Comparison of ENCODE assay signal across 12 cellular contexts in genomic region chr3:149555941-149556340, GRCh38.
DNase-seq lines count a peak whose midpoint lies in the region; ATAC-seq and TF ChIP-seq lines count a peak whose summit lies in the region.
"Had no signal": no experiment of that assay in that cellular context is flagged by ENCODE, and none has a peak within 500 bp of the region (broad histone marks: within the 10 kb centered on the region; RNA-seq: fewer than 3 reads in every experiment).

No MANE protein-coding gene starts in this region.

- H3K4me3 ChIP-seq in breast epithelium (no peak overlapping the region), iPS-15b (ENCODE audit: low read depth, low read length) (no peak overlapping the region), subcutaneous abdominal adipose tissue (ENCODE audit: low read depth in 1 of 5, low read length in 5 of 5) (no peak overlapping the region)
- H3K4me3 ChIP-seq: ovary had no signal

- peak overlapping the region; percentile 77; the same call in 1 of the 2 replicates for H3K4me3 Mint-ChIP-seq in HFFc6
- H3K4me3 Mint-ChIP-seq in activated T-cell treated with anti-CD3 and anti-CD28 coated beads, Interleukin-2, amount 50 U/mL, for 24 hours, result no peak overlapping the region

- H3K27me3 Mint-ChIP-seq in HFFc6 (ENCODE audit: insufficient read depth), result peaks cover 1% of the 10 kb centered on the region; the same call in 1 of the 2 replicates
- H3K27me3 Mint-ChIP-seq in activated T-cell treated with anti-CD3 and anti-CD28 coated beads, Interleukin-2, amount 50 U/mL, for 24 hours, result peaks cover 8% of the 10 kb centered on the region

- intact Hi-C loops in breast epithelium (cut with DNase I; ENCODE audit: low total_unique reads), result no loop called here

- H3K27ac ChIP-seq in breast epithelium (peak overlapping the region; percentile 89 to 90), subcutaneous abdominal adipose tissue (ENCODE audit: low read depth, low read length) (peak overlapping the region; percentile 76)

- H3K4me1 ChIP-seq in breast epithelium (peaks cover 0 to 24% of the 10 kb centered on the region in 2 donors), iPS-15b (ENCODE audit: control insufficient read depth, insufficient read depth, low read length) (peaks cover 8% of the 10 kb centered on the region), subcutaneous abdominal adipose tissue (ENCODE audit: control insufficient read depth in 5 of 5, insufficient read depth in 5 of 5, low read length in 5 of 5) (peaks cover 13 to 42% (median 34%) of the 10 kb centered on the region in 5 donors)

- H3K4me1 Mint-ChIP-seq in HFFc6 (ENCODE audit: low read depth), result peaks cover 50% of the 10 kb centered on the region
- H3K4me1 Mint-ChIP-seq in activated T-cell treated with anti-CD3 and anti-CD28 coated beads, Interleukin-2, amount 50 U/mL, for 24 hours (ENCODE audit: low read depth), result peaks cover 6% of the 10 kb centered on the region

- ATAC-seq in GM19328 (IDR thresholded peaks at IDR 0.05; ENCODE audit: unreplicated experiment), result no peak

- H3K27me3 ChIP-seq in breast epithelium, result no peaks in the 10 kb centered on the region
- no peaks in the 10 kb centered on the region for H3K27me3 ChIP-seq in iPS-15b (ENCODE audit: control insufficient read depth, insufficient read depth, low read length)
- H3K27me3 ChIP-seq in subcutaneous abdominal adipose tissue (ENCODE audit: control insufficient read depth in 5 of 5, insufficient read depth in 4 of 5, low read length in 5 of 5), result no peaks in the 10 kb centered on the region
- H3K27me3 ChIP-seq: ovary had no signal

- peak overlapping the region; percentile 91 for H3K27ac Mint-ChIP-seq in HFFc6
- H3K27ac Mint-ChIP-seq in activated T-cell treated with anti-CD3 and anti-CD28 coated beads, Interleukin-2, amount 50 U/mL, for 24 hours, result no peak overlapping the region

- no peak for TF ChIP-seq POLR2A in breast epithelium (IDR thresholded peaks at IDR 0.05)

- H3K36me3 Mint-ChIP-seq in HFFc6 (ENCODE audit: low read depth), result no peaks in the 10 kb centered on the region
- H3K36me3 Mint-ChIP-seq in activated T-cell treated with anti-CD3 and anti-CD28 coated beads, Interleukin-2, amount 50 U/mL, for 24 hours (ENCODE audit: low read depth), result no peaks in the 10 kb centered on the region

- no peaks in the 10 kb centered on the region for H3K36me3 ChIP-seq in breast epithelium
- no peaks in the 10 kb centered on the region for H3K36me3 ChIP-seq in iPS-15b (ENCODE audit: control insufficient read depth, insufficient read depth, low read length)
- H3K36me3 ChIP-seq in subcutaneous abdominal adipose tissue (ENCODE audit: control insufficient read depth in 5 of 5, insufficient read depth in 5 of 5, low read length in 5 of 5), result no peaks in the 10 kb centered on the region
- H3K36me3 ChIP-seq: ovary had no signal

- H3K9me3 ChIP-seq in breast epithelium, result no peaks in the 10 kb centered on the region
- no peaks in the 10 kb centered on the region for H3K9me3 ChIP-seq in iPS-15b (ENCODE audit: control insufficient read depth, insufficient read depth, low read length)
- H3K9me3 ChIP-seq in subcutaneous abdominal adipose tissue (ENCODE audit: control insufficient read depth in 5 of 5, low read length in 5 of 5), result no peaks in the 10 kb centered on the region
- H3K9me3 ChIP-seq: ovary had no signal

- H3K9me3 Mint-ChIP-seq in HFFc6, result no peaks in the 10 kb centered on the region
- no peaks in the 10 kb centered on the region for H3K9me3 Mint-ChIP-seq in activated T-cell treated with anti-CD3 and anti-CD28 coated beads, Interleukin-2, amount 50 U/mL, for 24 hours

- TF ChIP-seq CTCF in HFFc6 (IDR thresholded peaks at IDR 0.05) (no peak), breast epithelium (IDR thresholded peaks at IDR 0.05) (no peak)

- H3K9ac ChIP-seq in iPS-15b (ENCODE audit: low read depth, low read length) (peak overlapping the region; percentile 28), subcutaneous abdominal adipose tissue (ENCODE audit: low read length in 5 of 5) (no peak overlapping the region)

- DNase-seq in HFFc6, result peak; percentile 40
- DNase-seq in breast epithelium (ENCODE audit: low spot score in 2 of 2), result no peak
- DNase-seq in activated T-cell treated with anti-CD3 and anti-CD28 coated beads, Interleukin-2, amount 50 U/mL, for 24 hours, result no peak
- no peak for DNase-seq in central memory CD4-positive, alpha-beta T cell
- no peak for DNase-seq in inferior parietal cortex (ENCODE audit: extremely low spot score)
- DNase-seq: activated CD4-positive, alpha-beta T cell treated with anti-CD3 and anti-CD28 coated beads, Interleukin-2, amount 50 U/mL, for 48 hours; MV-4-11; NCI-H69; ovary had no signal
